Comparison of ENCODE assay signal across 8 cellular contexts in the genomic region with DNA sequence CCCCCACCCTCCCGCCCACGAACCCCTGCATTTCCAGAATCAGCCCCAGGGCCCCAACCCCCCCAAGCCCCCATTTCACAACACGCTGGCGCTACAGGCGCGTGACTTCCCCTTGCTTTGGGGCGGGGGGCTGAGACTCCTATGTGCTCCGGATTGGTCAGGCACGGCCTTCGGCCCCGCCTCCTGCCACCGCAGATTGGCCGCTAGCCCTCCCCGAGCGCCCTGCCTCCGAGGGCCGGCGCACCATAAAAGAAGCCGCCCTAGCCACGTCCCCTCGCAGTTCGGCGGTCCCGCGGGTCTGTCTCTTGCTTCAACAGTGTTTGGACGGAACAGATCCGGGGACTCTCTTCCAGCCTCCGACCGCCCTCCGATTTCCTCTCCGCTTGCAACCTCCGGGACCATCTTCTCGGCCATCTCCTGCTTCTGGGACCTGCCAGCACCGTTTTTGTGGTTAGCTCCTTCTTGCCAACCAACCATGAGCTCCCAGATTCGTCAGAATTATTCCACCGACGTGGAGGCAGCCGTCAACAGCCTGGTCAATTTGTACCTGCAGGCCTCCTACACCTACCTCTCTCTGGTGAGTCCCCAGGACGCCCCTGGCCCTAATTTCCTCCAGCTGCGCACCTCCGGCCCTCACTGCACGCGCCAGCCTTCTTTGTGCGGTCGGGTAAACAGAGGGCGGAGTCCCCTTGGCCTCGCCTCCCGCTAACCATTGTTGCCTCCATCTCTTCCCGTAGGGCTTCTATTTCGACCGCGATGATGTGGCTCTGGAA. TPM values are rescaled to one million over a fixed set of nuclear protein-coding genes. Genes with fewer than 3 reads are reported as not detected.
DNase-seq lines count a peak whose midpoint lies in the region; ATAC-seq and TF ChIP-seq lines count a peak whose summit lies in the region.

TSS of gene FTL (plus strand) at position 277 of the 773 bp plus-strand sequence. CDS start at position 476, 199 bp downstream.

- H3K4me1 ChIP-seq in gastroesophageal sphincter = peaks cover 0 to 60% (median 28%) of the 10 kb centered on the region in 3 donors

- H3K27me3 ChIP-seq in gastroesophageal sphincter = no peaks in the 10 kb centered on the region

- peak within 1 kb of the TSS; percentile 50 to 88 for H3K4me3 ChIP-seq in gastroesophageal sphincter

- H3K9me3 ChIP-seq in gastroesophageal sphincter = no peaks in the 10 kb centered on the region

- DNase-seq in GM04503 (ENCODE audit: low read depth) = peak; percentile 61
- DNase-seq in HFFc6 = peak; percentile 95
- peak; percentile 82 for DNase-seq in NCI-H1048 (lab: John Stamatoyannopoulos, UW)
- peak; percentile 94 for DNase-seq in activated naive CD4-positive, alpha-beta T cell treated with anti-CD3 and anti-CD28 coated beads, Interleukin-2, amount 50 U/mL, for 16 hours
- peak; percentile 77 to 99 (median 96) for DNase-seq in nucleus accumbens (lab: John Stamatoyannopoulos, UW)
- peak; percentile 98 for DNase-seq in superior temporal gyrus (ENCODE audit: extremely low spot score)

- peak within 1 kb of the TSS; percentile 85 to 95 (median 93) for H3K27ac ChIP-seq in gastroesophageal sphincter

- TF ChIP-seq CTCF in HFFc6 (IDR thresholded peaks at IDR 0.05) = no peak
- no peak for TF ChIP-seq CTCF in gastroesophageal sphincter (IDR thresholded peaks at IDR 0.05)

- WGBS in gastroesophageal sphincter (ENCODE audit: low coverage in 1 of 2), 2 donors = 0% methylated on average over 37 of the region's 52 CpGs; no CpG with 5 or more reads in 1 of the 2 donors

- H3K27me3 Mint-ChIP-seq in HFFc6 (ENCODE audit: insufficient read depth) = peaks cover 51% of the 10 kb centered on the region

- peaks cover 14% of the 10 kb centered on the region for H3K9me3 Mint-ChIP-seq in HFFc6

- H3K36me3 Mint-ChIP-seq in HFFc6 (ENCODE audit: low read depth) = peaks cover 54% of the 10 kb centered on the region

- TF ChIP-seq EP300 in gastroesophageal sphincter (IDR thresholded peaks at IDR 0.05) = no peak

- H3K36me3 ChIP-seq in gastroesophageal sphincter = peaks cover 0 to 48% of the 10 kb centered on the region in 2 donors

- peak within 1 kb of the TSS; percentile 99 for H3K27ac Mint-ChIP-seq in HFFc6

- ATAC-seq in SK-N-SH treated with all-trans-retinoic acid at 6 μM for 48 hours = peak; percentile 86
- ATAC-seq in gastroesophageal sphincter = peak; percentile 93

- H3K4me1 Mint-ChIP-seq in HFFc6 (ENCODE audit: low read depth) = peaks cover 63% of the 10 kb centered on the region

- TF ChIP-seq POLR2A in gastroesophageal sphincter (IDR thresholded peaks at IDR 0.05) = peak; percentile 99 to 100

- peak within 1 kb of the TSS; percentile 100 for H3K4me3 Mint-ChIP-seq in HFFc6

TF ChIP-seq in SK-N-SH treated with all-trans-retinoic acid at 6 μM for 48 hours, 23 proteins besides CTCF, POLR2A, EP300 and RAD21:
- TF ChIP-seq, protein P1, sequence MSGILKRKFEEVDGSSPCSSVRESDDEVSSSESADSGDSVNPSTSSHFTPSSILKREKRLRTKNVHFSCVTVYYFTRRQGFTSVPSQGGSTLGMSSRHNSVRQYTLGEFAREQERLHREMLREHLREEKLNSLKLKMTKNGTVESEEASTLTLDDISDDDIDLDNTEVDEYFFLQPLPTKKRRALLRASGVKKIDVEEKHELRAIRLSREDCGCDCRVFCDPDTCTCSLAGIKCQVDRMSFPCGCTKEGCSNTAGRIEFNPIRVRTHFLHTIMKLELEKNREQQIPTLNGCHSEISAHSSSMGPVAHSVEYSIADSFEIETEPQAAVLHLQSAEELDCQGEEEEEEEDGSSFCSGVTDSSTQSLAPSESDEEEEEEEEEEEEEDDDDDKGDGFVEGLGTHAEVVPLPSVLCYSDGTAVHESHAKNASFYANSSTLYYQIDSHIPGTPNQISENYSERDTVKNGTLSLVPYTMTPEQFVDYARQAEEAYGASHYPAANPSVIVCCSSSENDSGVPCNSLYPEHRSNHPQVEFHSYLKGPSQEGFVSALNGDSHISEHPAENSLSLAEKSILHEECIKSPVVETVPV (CRISPR knock-in tag; IDR thresholded peaks at IDR 0.05) = peak; percentile 65; the same call in 1 of the 2 replicates
- 0 out of 2 replicates have a peak, but pooled peaks have one; percentile 17 for TF ChIP-seq GLIS3 (CRISPR knock-in tag; IDR thresholded peaks at IDR 0.05)
- TF ChIP-seq TSHZ2 (CRISPR knock-in tag; IDR thresholded peaks at IDR 0.05) = no peak

RNA-seq across cellular contexts. Expression of gene FTL, which starts in this region (rescaled TPM):
- total RNA-seq in HFFc6 (2021; fragmentation: NEBNext Ultra II Directional; extraction: Animal tissue kit (Norgen Biotek cat#: 25700)) = 1,000 to 10,000 TPM; 2,438 to 4,450 (median 3,824) TPM
- total RNA-seq in gastroesophageal sphincter = 1,000 to 10,000 TPM; 2,478 to 4,094 (median 2,824) TPM

Comparison
In these comparisons a context has a peak if more than half of its experiments do, and no peak if none do; other contexts are left out.
1. Peak in every context shown above with its lines: DNase-seq, ATAC-seq, H3K4me3 ChIP-seq and H3K27ac ChIP-seq.